ENCODE assay signal across 7 cellular contexts in genomic region chr11:44621140-44621681, GRCh38. TPM values are rescaled to one million over a fixed set of nuclear protein-coding genes. Genes with fewer than 3 reads are reported as not detected.
DNase-seq lines count a peak whose midpoint lies in the region; ATAC-seq and TF ChIP-seq lines count a peak whose summit lies in the region.

No MANE protein-coding gene starts in this region.

- no peak for DNase-seq in GM12864 (ENCODE audit: low read depth)
- peak; percentile 24 to 53 for DNase-seq in Kasumi-1 (lab: John Stamatoyannopoulos, UW)
- peak; percentile 77 for DNase-seq in SK-MEL-5 (ENCODE audit: low read depth, low spot score)
- peak; percentile 66 for DNase-seq in activated naive CD8-positive, alpha-beta T cell treated with anti-CD3 and anti-CD28 coated beads, Interleukin-2, amount 50 U/mL, for 24 hours
- peak; percentile 91 for DNase-seq in cardiac septum (ENCODE audit: low spot score)
- DNase-seq in trophoblast cell, result peak; percentile 64 to 81

- no peak overlapping the region for H3K23ac ChIP-seq in trophoblast cell (ENCODE audit: low read length)

- H3K4me1 Mint-ChIP-seq in activated naive CD8-positive, alpha-beta T cell treated with anti-CD3 and anti-CD28 coated beads, Interleukin-2, amount 50 U/mL, for 24 hours, result peaks cover 44% of the 10 kb centered on the region

- H3K79me1 ChIP-seq in trophoblast cell (ENCODE audit: low read length), result no peaks in the 10 kb centered on the region

- H4K12ac ChIP-seq in trophoblast cell (ENCODE audit: low read depth, low read length), result no peak overlapping the region

- H3K9me3 Mint-ChIP-seq in activated naive CD8-positive, alpha-beta T cell treated with anti-CD3 and anti-CD28 coated beads, Interleukin-2, amount 50 U/mL, for 24 hours, result no peaks in the 10 kb centered on the region

- no peaks in the 10 kb centered on the region for H3K79me2 ChIP-seq in trophoblast cell (ENCODE audit: control insufficient read depth, insufficient read depth, low read length, poor library complexity)

- peaks cover 2% of the 10 kb centered on the region for H3K9me3 ChIP-seq in trophoblast cell (ENCODE audit: insufficient read depth, low read depth, low read length)

- no peak overlapping the region for H3K18ac ChIP-seq in trophoblast cell (ENCODE audit: low read length)

- no peaks in the 10 kb centered on the region for H3K36me3 ChIP-seq in trophoblast cell (ENCODE audit: control insufficient read depth in 1 of 2, insufficient read depth in 2 of 2, low read length in 2 of 2)

- no peak overlapping the region for H3K4me3 Mint-ChIP-seq in activated naive CD8-positive, alpha-beta T cell treated with anti-CD3 and anti-CD28 coated beads, Interleukin-2, amount 50 U/mL, for 24 hours

- no peaks in the 10 kb centered on the region for H3K27me3 Mint-ChIP-seq in activated naive CD8-positive, alpha-beta T cell treated with anti-CD3 and anti-CD28 coated beads, Interleukin-2, amount 50 U/mL, for 24 hours

- no peak overlapping the region for H3K4ac ChIP-seq in trophoblast cell (ENCODE audit: low read depth, low read length)

- H3K4me2 ChIP-seq in trophoblast cell (ENCODE audit: low read length), result peak overlapping the region; percentile 57

- no peak overlapping the region for H4K8ac ChIP-seq in trophoblast cell (ENCODE audit: low read depth, low read length)

- no peak overlapping the region for H3K4me3 ChIP-seq in GM12864 (ENCODE audit: low read depth, low read length)
- no peak overlapping the region for H3K4me3 ChIP-seq in trophoblast cell (ENCODE audit: low read depth, low read length)

- H3K27ac Mint-ChIP-seq in activated naive CD8-positive, alpha-beta T cell treated with anti-CD3 and anti-CD28 coated beads, Interleukin-2, amount 50 U/mL, for 24 hours, result no peak overlapping the region

- intact Hi-C loops in cardiac septum (cut with DNase I), result loop anchor here (1.0 to 5.0 kb wide), 3 partner anchors 271 to 486 kb away; no protein-coding TSS in a partner anchor

- H2BK120ac ChIP-seq in trophoblast cell (ENCODE audit: insufficient read depth, low read length, poor library complexity), result no peak overlapping the region

- peaks cover 38% of the 10 kb centered on the region for H3K36me3 Mint-ChIP-seq in activated naive CD8-positive, alpha-beta T cell treated with anti-CD3 and anti-CD28 coated beads, Interleukin-2, amount 50 U/mL, for 24 hours (ENCODE audit: low read depth)

- H2AFZ ChIP-seq in trophoblast cell (ENCODE audit: insufficient read depth, low read length, poor library complexity), result peak overlapping the region; percentile 34

- H3K27ac ChIP-seq in trophoblast cell (ENCODE audit: low read depth, low read length), result no peak overlapping the region

- no peak overlapping the region for H4K91ac ChIP-seq in trophoblast cell (ENCODE audit: low read depth, low read length)

- TF ChIP-seq CTCF in GM12864 (IDR thresholded peaks at IDR 0.05; ENCODE audit: low read depth, low read length, missing control alignments), result peak; percentile 95

- ATAC-seq in activated naive CD8-positive, alpha-beta T cell treated with anti-CD3 and anti-CD28 coated beads, Interleukin-2, amount 50 U/mL, for 24 hours, result no peak
- ATAC-seq in HG02938 (IDR thresholded peaks at IDR 0.05; ENCODE audit: unreplicated experiment), result no peak

- no peaks in the 10 kb centered on the region for H3K27me3 ChIP-seq in trophoblast cell (ENCODE audit: insufficient read depth, low read length)

- H2AK5ac ChIP-seq in trophoblast cell (ENCODE audit: low read length), result no peak overlapping the region

- no peak overlapping the region for H2BK5ac ChIP-seq in trophoblast cell (ENCODE audit: low read depth, low read length, poor library complexity)

- H3K9ac ChIP-seq in trophoblast cell (ENCODE audit: low read length), result no peak overlapping the region

- H3K14ac ChIP-seq in trophoblast cell (ENCODE audit: low read length), result no peak overlapping the region

- in situ Hi-C loops in SK-MEL-5 (cut with HindIII; ENCODE audit: low pct_unique_long_range_greater_than_20kb, low sequenced_read_pairs), result no loop called here

- no peak overlapping the region for H2BK12ac ChIP-seq in trophoblast cell (ENCODE audit: low read length)

- WGBS in trophoblast cell (ENCODE audit: extremely low coverage, insufficient coverage, insufficient read length), result no CpG with 5 or more reads among the region's 24 CpGs

- H3K4me1 ChIP-seq in trophoblast cell (ENCODE audit: control insufficient read depth in 1 of 2, insufficient read depth in 2 of 2, low read length in 2 of 2), result peaks cover 0 to 2% of the 10 kb centered on the region in 2 experiments

RNA-seq across cellular contexts. Expression of gene CD82, which starts 55.7 kb away (rescaled TPM):
- total RNA-seq in SK-MEL-5 (2014; rRNA removed; shearing (Covaris generic)), result 9.1 and 9.7 TPM in 2 replicates
- 24.0 and 24.1 TPM in 2 replicates for polyA plus RNA-seq in SK-MEL-5 (2015; cell fraction: cytosol; rRNA removed)
- 1.9 and 9.1 TPM in 2 replicates for polyA plus RNA-seq in SK-MEL-5 (2015; cell fraction: nucleus; rRNA removed)
- 27.9 TPM for total RNA-seq in cardiac septum
- polyA plus RNA-seq in trophoblast cell (2013), result 0.61 and 1.0 TPM in 2 replicates
